In genomic region chr13:31224174-31224669, GRCh38 we compare ENCODE assay signal across 16 cellular contexts.
"Had no signal": no experiment of that assay in that cellular context is flagged by ENCODE, and none has a peak within 500 bp of the region (broad histone marks: within the 10 kb centered on the region; RNA-seq: fewer than 3 reads in every experiment).

No MANE protein-coding gene starts in this region.

- H3K4me3 Mint-ChIP-seq: naive thymus-derived CD4-positive, alpha-beta T cell; stimulated activated effector memory CD8-positive, alpha-beta T cell treated with anti-CD3 and anti-CD28 coated beads, Interleukin-12 subunit alpha, Interleukin-12 subunit beta, amount 100 ng/mL, for 72 hours had no signal

- H3K27ac ChIP-seq: foreskin keratinocyte, stomach, thoracic aorta, transverse colon had no signal

- H3K36me3 Mint-ChIP-seq: stimulated activated effector memory CD8-positive, alpha-beta T cell treated with anti-CD3 and anti-CD28 coated beads, Interleukin-12 subunit alpha, Interleukin-12 subunit beta, amount 100 ng/mL, for 72 hours had no signal

- H3K4me1 Mint-ChIP-seq: stimulated activated effector memory CD8-positive, alpha-beta T cell treated with anti-CD3 and anti-CD28 coated beads, Interleukin-12 subunit alpha, Interleukin-12 subunit beta, amount 100 ng/mL, for 72 hours had no signal

- H3K9me3 Mint-ChIP-seq: naive thymus-derived CD4-positive, alpha-beta T cell; stimulated activated effector memory CD8-positive, alpha-beta T cell treated with anti-CD3 and anti-CD28 coated beads, Interleukin-12 subunit alpha, Interleukin-12 subunit beta, amount 100 ng/mL, for 72 hours had no signal

- H3K36me3 ChIP-seq: thoracic aorta, transverse colon had no signal

- H3K4me3 ChIP-seq: stomach, thoracic aorta, transverse colon had no signal

- H3K27ac Mint-ChIP-seq: naive thymus-derived CD4-positive, alpha-beta T cell; stimulated activated effector memory CD8-positive, alpha-beta T cell treated with anti-CD3 and anti-CD28 coated beads, Interleukin-12 subunit alpha, Interleukin-12 subunit beta, amount 100 ng/mL, for 72 hours had no signal

- ATAC-seq: foreskin keratinocyte; left colon; naive thymus-derived CD4-positive, alpha-beta T cell; stimulated activated effector memory CD8-positive, alpha-beta T cell treated with anti-CD3 and anti-CD28 coated beads, Interleukin-12 subunit alpha, Interleukin-12 subunit beta, amount 100 ng/mL, for 72 hours had no signal

- H3K4me1 ChIP-seq: foreskin keratinocyte, stomach, transverse colon had no signal

- H3K9me3 ChIP-seq: stomach, thoracic aorta, transverse colon had no signal

- H3K27me3 Mint-ChIP-seq: naive thymus-derived CD4-positive, alpha-beta T cell had no signal

- DNase-seq: cerebellar nuclear complex; dermis blood vessel endothelial cell; erythroblast; foreskin keratinocyte; head of caudate nucleus; hippocampal formation; left colon; mammary epithelial cell; naive thymus-derived CD4-positive, alpha-beta T cell; small intestine; stimulated activated CD4-positive, alpha-beta T cell treated with anti-CD3 and anti-CD28 coated beads, Interleukin-2, amount 100 ng/mL, for 48 hours; stomach; substantia nigra; transverse colon had no signal

- H3K27me3 ChIP-seq: foreskin keratinocyte, stomach, transverse colon had no signal
